In genomic region chrX:124413244-124413643, GRCh38 we compare ENCODE assay signal across 17 cellular contexts.
DNase-seq lines count a peak whose midpoint lies in the region; ATAC-seq, FAIRE-seq and TF ChIP-seq lines count a peak whose summit lies in the region.
"Had no signal": no experiment of that assay in that cellular context is flagged by ENCODE, and none has a peak within 500 bp of the region (broad histone marks: within the 10 kb centered on the region; RNA-seq: fewer than 3 reads in every experiment).

No MANE protein-coding gene starts in this region.

- peaks cover 6% of the 10 kb centered on the region for H3K36me3 Mint-ChIP-seq in activated CD4-positive, alpha-beta T cell treated with anti-CD3 and anti-CD28 coated beads for 36 hours (ENCODE audit: low read depth)
- H3K36me3 Mint-ChIP-seq in activated T-helper 1 cell treated with anti-CD3 and anti-CD28 coated beads, Interleukin-12 subunit alpha, Interleukin-12 subunit beta, Interleukin-2, Interleukin-4 antibody, amounts not matched to agents 30 ng/mL and 10 ng/mL and 1 ng/mL, durations not matched to agents 14 hours and 24 hours and 36 hours (ENCODE audit: low read depth), result no peaks in the 10 kb centered on the region

- POLR2A ChIA-PET in activated CD4-positive, alpha-beta T cell treated with anti-CD3 and anti-CD28 coated beads for 36 hours (lab: Charles Lee), result no interaction called here

- H3K4me1 Mint-ChIP-seq in activated CD4-positive, alpha-beta T cell treated with anti-CD3 and anti-CD28 coated beads for 36 hours, result peaks cover 8% of the 10 kb centered on the region
- H3K4me1 Mint-ChIP-seq in activated T-helper 1 cell treated with anti-CD3 and anti-CD28 coated beads, Interleukin-12 subunit alpha, Interleukin-12 subunit beta, Interleukin-2, Interleukin-4 antibody, amounts not matched to agents 30 ng/mL and 10 ng/mL and 1 ng/mL, durations not matched to agents 14 hours and 24 hours and 36 hours (ENCODE audit: low read depth), result no peaks in the 10 kb centered on the region
- H3K4me1 Mint-ChIP-seq: B cell had no signal

- CTCF ChIA-PET in activated CD4-positive, alpha-beta T cell treated with anti-CD3 and anti-CD28 coated beads for 36 hours (lab: Charles Lee), result no interaction called here

- intact Hi-C loops in activated CD4-positive, alpha-beta T cell treated with anti-CD3 and anti-CD28 coated beads for 36 hours (cut with DNase I, micrococcal nuclease), result no loop called here
- intact Hi-C loops in activated T-helper 1 cell treated with anti-CD3 and anti-CD28 coated beads, Interleukin-12 subunit alpha, Interleukin-12 subunit beta, Interleukin-2, Interleukin-4 antibody, amounts not matched to agents 30 ng/mL and 10 ng/mL and 1 ng/mL, durations not matched to agents 14 hours and 24 hours and 36 hours (cut with micrococcal nuclease), result no loop called here

- H3K27me3 Mint-ChIP-seq in activated CD4-positive, alpha-beta T cell treated with anti-CD3 and anti-CD28 coated beads for 36 hours, result no peaks in the 10 kb centered on the region
- H3K27me3 Mint-ChIP-seq in activated T-helper 1 cell treated with anti-CD3 and anti-CD28 coated beads, Interleukin-12 subunit alpha, Interleukin-12 subunit beta, Interleukin-2, Interleukin-4 antibody, amounts not matched to agents 30 ng/mL and 10 ng/mL and 1 ng/mL, durations not matched to agents 14 hours and 24 hours and 36 hours (ENCODE audit: insufficient read depth), result no peaks in the 10 kb centered on the region
- H3K27me3 Mint-ChIP-seq: CD4-positive, alpha-beta T cell had no signal

- H3K9me3 Mint-ChIP-seq in activated CD4-positive, alpha-beta T cell treated with anti-CD3 and anti-CD28 coated beads for 36 hours (ENCODE audit: low read depth), result no peaks in the 10 kb centered on the region
- no peaks in the 10 kb centered on the region for H3K9me3 Mint-ChIP-seq in activated T-helper 1 cell treated with anti-CD3 and anti-CD28 coated beads, Interleukin-12 subunit alpha, Interleukin-12 subunit beta, Interleukin-2, Interleukin-4 antibody, amounts not matched to agents 30 ng/mL and 10 ng/mL and 1 ng/mL, durations not matched to agents 14 hours and 24 hours and 36 hours
- H3K9me3 Mint-ChIP-seq: CD4-positive, alpha-beta T cell; CD8-positive, alpha-beta T cell had no signal

- no peak for DNase-seq in activated CD4-positive, alpha-beta T cell treated with anti-CD3 and anti-CD28 coated beads for 36 hours
- DNase-seq in activated CD4-positive, alpha-beta T cell treated with anti-CD3 and anti-CD28 coated beads, Interleukin-2, amount 50 U/mL, for 48 hours, result no peak
- DNase-seq in GM12891 (ENCODE audit: insufficient read length, low spot score), result no peak
- no peak for DNase-seq in NCI-H1417 treated with DMSO at 0.1 percent for 48 hours (lab: John Stamatoyannopoulos, UW)
- no peak for DNase-seq in activated T-helper 1 cell treated with anti-CD3 and anti-CD28 coated beads, Interleukin-12 subunit alpha, Interleukin-12 subunit beta, Interleukin-2, Interleukin-4 antibody, amounts not matched to agents 30 ng/mL and 10 ng/mL and 1 ng/mL, durations not matched to agents 14 hours and 24 hours and 36 hours (ENCODE audit: low spot score)
- DNase-seq: ACHN; Caco-2; Calu3; CD4-positive, alpha-beta T cell; CD8-positive, alpha-beta T cell; DMS79 treated with DMSO at 0.1 percent for 48 hours; GF-D8 had no signal

- peak; percentile 48 for FAIRE-seq in GM12891 (lab: Jason Lieb, UNC)
- FAIRE-seq: D721Med, G401.6, GM12892, GM18507 had no signal

- no peak for TF ChIP-seq POLR2A in GM12891 (IDR thresholded peaks at IDR 0.05; ENCODE audit: low read depth, low read length)

- H3K27ac Mint-ChIP-seq in activated CD4-positive, alpha-beta T cell treated with anti-CD3 and anti-CD28 coated beads for 36 hours, result no peak overlapping the region
- H3K27ac Mint-ChIP-seq in activated T-helper 1 cell treated with anti-CD3 and anti-CD28 coated beads, Interleukin-12 subunit alpha, Interleukin-12 subunit beta, Interleukin-2, Interleukin-4 antibody, amounts not matched to agents 30 ng/mL and 10 ng/mL and 1 ng/mL, durations not matched to agents 14 hours and 24 hours and 36 hours, result no peak overlapping the region
- H3K27ac Mint-ChIP-seq: B cell; CD4-positive, alpha-beta T cell; CD8-positive, alpha-beta T cell had no signal

- peak; percentile 53 for ATAC-seq in activated CD4-positive, alpha-beta T cell treated with anti-CD3 and anti-CD28 coated beads for 36 hours
- ATAC-seq: CD8-positive, alpha-beta T cell had no signal

- H3K4me3 Mint-ChIP-seq in activated CD4-positive, alpha-beta T cell treated with anti-CD3 and anti-CD28 coated beads for 36 hours, result no peak overlapping the region
- no peak overlapping the region for H3K4me3 Mint-ChIP-seq in activated T-helper 1 cell treated with anti-CD3 and anti-CD28 coated beads, Interleukin-12 subunit alpha, Interleukin-12 subunit beta, Interleukin-2, Interleukin-4 antibody, amounts not matched to agents 30 ng/mL and 10 ng/mL and 1 ng/mL, durations not matched to agents 14 hours and 24 hours and 36 hours
- H3K4me3 Mint-ChIP-seq: B cell; CD4-positive, alpha-beta T cell; CD8-positive, alpha-beta T cell had no signal

TF ChIP-seq in GM12891, 5 proteins besides CTCF, POLR2A, EP300 and RAD21:
- no peak for TF ChIP-seq PAX5 (IDR thresholded peaks at IDR 0.05; ENCODE audit: insufficient read depth, low read length, severe bottlenecking)
- TF ChIP-seq POU2F2 (IDR thresholded peaks at IDR 0.05; ENCODE audit: low read depth, low read length), result no peak
- no peak for TF ChIP-seq TAF1 (IDR thresholded peaks at IDR 0.05; ENCODE audit: low read depth, low read length)
- TF ChIP-seq POLR2AphosphoS5 (IDR thresholded peaks at IDR 0.05; ENCODE audit: low read depth, low read length), result no peak
- TF ChIP-seq SPI1 (IDR thresholded peaks at IDR 0.05; ENCODE audit: low read depth, low read length), result no peak
